8 cellular contexts compared by ENCODE assay signal in genomic region chr4:6709230-6710114, GRCh38. TPM values are rescaled to one million over a fixed set of nuclear protein-coding genes. Genes with fewer than 3 reads are reported as not detected.
DNase-seq lines count a peak whose midpoint lies in the region; ATAC-seq and TF ChIP-seq lines count a peak whose summit lies in the region.

MRFAP1L1 (minus strand) TSS chr4:6709865; CDS start chr4:6709629, 236 bp downstream.

- peaks cover 23% of the 10 kb centered on the region for H3K79me1 ChIP-seq in mesendoderm (ENCODE audit: low read length)

- peaks cover 44% of the 10 kb centered on the region for H3K36me3 Mint-ChIP-seq in endodermal cell (ENCODE audit: low read depth)

- peak; percentile 53 for TF ChIP-seq CTCF in endodermal cell (conservative IDR thresholded peaks at IDR 0.05)

- H3K79me2 ChIP-seq in mesendoderm (ENCODE audit: control insufficient read depth, insufficient read depth, low read length), result peaks cover 36% of the 10 kb centered on the region

- H3K4me1 ChIP-seq in HUES48 (ENCODE audit: control insufficient read depth, insufficient read depth, low read length) (peaks cover 13% of the 10 kb centered on the region), NT2/D1 (ENCODE audit: insufficient read depth, insufficient read length) (no peaks in the 10 kb centered on the region), endodermal cell (ENCODE audit: control insufficient read depth, insufficient read depth, low read length) (no peaks in the 10 kb centered on the region), mesendoderm (ENCODE audit: control insufficient read depth, low read depth, low read length) (peaks cover 10% of the 10 kb centered on the region)

- WGBS in endodermal cell (ENCODE audit: insufficient coverage in 1 of 2, insufficient read length in 1 of 2), 2 experiments, result 0% methylated on average over 60 to 72 of the region's 72 CpGs
- WGBS in mesendoderm (ENCODE audit: extremely low coverage, insufficient coverage, low lambda C conversion rate), result no CpG with 5 or more reads among the region's 72 CpGs

- peak within 1 kb of the TSS; percentile 82 for H3K9ac ChIP-seq in HUES48 (ENCODE audit: low read depth, low read length)
- peak within 1 kb of the TSS; percentile 93 for H3K9ac ChIP-seq in NT2/D1 (ENCODE audit: insufficient read length, low read depth)
- peak within 1 kb of the TSS; percentile 51 for H3K9ac ChIP-seq in endodermal cell (ENCODE audit: extremely low read depth, low read length, poor library complexity, severe bottlenecking)
- H3K9ac ChIP-seq in mesendoderm (ENCODE audit: low read length), result peak within 1 kb of the TSS; percentile 95

- H3K18ac ChIP-seq in mesendoderm (ENCODE audit: low read length), result no peak within 1 kb of the TSS

- H3K56ac ChIP-seq in mesendoderm (ENCODE audit: low read length), result peak within 1 kb of the TSS; percentile 97

- H4K5ac ChIP-seq in mesendoderm (ENCODE audit: low read length), result peak within 1 kb of the TSS; percentile 78

- H3K36me3 ChIP-seq in HUES48 (ENCODE audit: control insufficient read depth, insufficient read depth, low read length), result peaks cover 13% of the 10 kb centered on the region
- H3K36me3 ChIP-seq in NT2/D1 (ENCODE audit: insufficient read depth, insufficient read length, low read length), result peaks cover 25% of the 10 kb centered on the region
- H3K36me3 ChIP-seq in endodermal cell (ENCODE audit: control insufficient read depth, insufficient read depth, low read length), result peaks cover 34% of the 10 kb centered on the region
- no peaks in the 10 kb centered on the region for H3K36me3 ChIP-seq in mesendoderm (ENCODE audit: control insufficient read depth, insufficient read depth, low read length)

- H3K27ac Mint-ChIP-seq in endodermal cell, result peak within 1 kb of the TSS; percentile 94

- H3K4ac ChIP-seq in mesendoderm (ENCODE audit: low read depth, low read length), result no peak within 1 kb of the TSS

- H2AK5ac ChIP-seq in mesendoderm (ENCODE audit: low read length), result peak within 1 kb of the TSS; percentile 73

- no peak within 1 kb of the TSS for H4K8ac ChIP-seq in mesendoderm (ENCODE audit: low read depth, low read length)

- H3K23ac ChIP-seq in mesendoderm (ENCODE audit: low read length), result peak within 1 kb of the TSS; percentile 98

- DNase-seq in COLO668 (lab: John Stamatoyannopoulos, UW; ENCODE audit: unreplicated experiment), result peak; percentile 99
- peak; percentile 97 for DNase-seq in NT2/D1 (ENCODE audit: low read depth, low spot score)
- DNase-seq in activated CD8-positive, alpha-beta memory T cell treated with anti-CD3 and anti-CD28 coated beads, Interleukin-2, amount 50 U/mL, for 1 hour (ENCODE audit: extremely low read depth), result peak; percentile 89
- peak; percentile 99 for DNase-seq in endodermal cell
- DNase-seq in mesendoderm, result peak; percentile 99
- peak; percentile 94 for DNase-seq in stimulated activated CD8-positive, alpha-beta memory T cell treated with anti-CD3 and anti-CD28 coated beads, Interleukin-12 subunit alpha, Interleukin-12 subunit beta, amount 100 ng/mL, for 4 hours (ENCODE audit: low read depth)

- H3K27me3 ChIP-seq in HUES48 (ENCODE audit: control insufficient read depth, insufficient read depth, low read length) (peaks cover 11% of the 10 kb centered on the region; the same call in 1 of the 2 replicates), NT2/D1 (ENCODE audit: insufficient read depth, insufficient read length) (peaks cover 6% of the 10 kb centered on the region), endodermal cell (ENCODE audit: control insufficient read depth, insufficient read depth, low read length, poor library complexity, severe bottlenecking) (peaks cover 27% of the 10 kb centered on the region), mesendoderm (ENCODE audit: insufficient read depth, low read length, poor library complexity) (no peaks in the 10 kb centered on the region)

- peaks cover 38% of the 10 kb centered on the region for H3K27me3 Mint-ChIP-seq in endodermal cell (ENCODE audit: insufficient read depth)

- H3K4me3 ChIP-seq in HUES48 (ENCODE audit: low read depth, low read length) (peak within 1 kb of the TSS; percentile 98), NT2/D1 (ENCODE audit: insufficient read length, low read depth) (peak within 1 kb of the TSS; percentile 92), endodermal cell (ENCODE audit: low read length) (peak within 1 kb of the TSS; percentile 88), mesendoderm (ENCODE audit: low read length) (peak within 1 kb of the TSS; percentile 91)

- H3K27ac ChIP-seq in HUES48 (ENCODE audit: low read depth, low read length) (peak within 1 kb of the TSS; percentile 85), endodermal cell (ENCODE audit: low read depth, low read length) (peak within 1 kb of the TSS; percentile 61), mesendoderm (ENCODE audit: low read depth, low read length) (peak within 1 kb of the TSS; percentile 34)

- H3K4me1 Mint-ChIP-seq in endodermal cell, result peaks cover 20% of the 10 kb centered on the region

- no peak within 1 kb of the TSS for H2BK120ac ChIP-seq in mesendoderm (ENCODE audit: low read depth, low read length)

- no peak within 1 kb of the TSS for H2BK15ac ChIP-seq in mesendoderm (replicated peaks; ENCODE audit: low read depth)

- peaks cover 19% of the 10 kb centered on the region for H3K9me3 Mint-ChIP-seq in endodermal cell

- H2BK5ac ChIP-seq in mesendoderm (ENCODE audit: low read length), result no peak within 1 kb of the TSS

- peak within 1 kb of the TSS; percentile 94 for H3K4me3 Mint-ChIP-seq in endodermal cell

- peak; percentile 59 for ATAC-seq in GM21367 (IDR thresholded peaks at IDR 0.05; ENCODE audit: unreplicated experiment)

- H3K9me3 ChIP-seq in HUES48 (ENCODE audit: control insufficient read depth, insufficient read depth, low read length), result no peaks in the 10 kb centered on the region
- peaks cover 14% of the 10 kb centered on the region; the same call in 1 of the 2 replicates for H3K9me3 ChIP-seq in NT2/D1 (ENCODE audit: insufficient read depth, low read length)
- H3K9me3 ChIP-seq in endodermal cell (ENCODE audit: control insufficient read depth, low read length), result peaks cover 15% of the 10 kb centered on the region

- peak within 1 kb of the TSS; percentile 96 for H3K4me2 ChIP-seq in mesendoderm (ENCODE audit: low read length)

RNA-seq across cellular contexts. Expression of gene MRFAP1L1, which starts in this region (rescaled TPM):
- total RNA-seq in endodermal cell, result 10 to 100 TPM; 45.0 to 50.2 TPM
- 64.3 TPM for polyA plus RNA-seq in endodermal cell (2013, experiment 1 of 2)
- 53.7 TPM for polyA plus RNA-seq in endodermal cell (2013, experiment 2 of 2)
- polyA plus RNA-seq in mesendoderm (2013, experiment 1 of 2), result 51.6 TPM
- polyA plus RNA-seq in mesendoderm (2013, experiment 2 of 2), result 51.1 TPM

Comparison
In these comparisons a context has a peak if more than half of its experiments do, and no peak if none do; other contexts are left out.
1. Peak in every context shown above with its lines: DNase-seq, ATAC-seq, H3K4me3 ChIP-seq and H3K27ac ChIP-seq.
2. H3K27ac ChIP-seq: peak in every context shown above with its lines; median percentile 85 in HUES48; 61 in endodermal cell; 34 in mesendoderm.